In the genomic region with DNA sequence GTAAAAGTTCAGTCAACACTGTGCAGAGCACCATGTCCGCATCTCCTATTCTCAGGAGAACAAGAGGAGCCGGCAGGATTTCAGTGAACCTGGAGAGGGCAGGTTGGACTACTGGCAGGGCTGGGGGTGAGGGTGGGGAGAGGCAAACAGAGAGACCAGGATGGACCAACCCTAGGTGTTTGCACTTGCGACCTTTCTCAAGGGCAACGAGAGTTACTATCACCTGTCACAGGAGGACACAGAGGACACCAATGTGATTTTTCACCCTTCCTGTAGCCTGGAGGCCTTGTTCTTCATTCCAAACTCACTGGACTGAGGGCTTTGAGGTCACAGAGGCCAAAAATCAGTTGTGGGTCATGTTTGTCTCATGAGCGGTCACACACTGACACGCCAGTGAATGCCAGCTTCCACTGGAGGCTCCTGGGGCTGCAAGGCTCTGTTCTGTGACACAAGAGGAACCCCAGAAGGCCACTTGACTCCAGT, we compare ENCODE assay signal across 11 cellular contexts.
"Had no signal": no experiment of that assay in that cellular context is flagged by ENCODE, and none has a peak within 500 bp of the region (broad histone marks: within the 10 kb centered on the region; RNA-seq: fewer than 3 reads in every experiment).

No MANE protein-coding gene starts in this region.

- H3K27ac ChIP-seq: left ventricle myocardium inferior, SK-N-MC, WERI-Rb-1 had no signal

- DNase-seq: activated CD4-positive, alpha-beta T cell treated with anti-CD3 and anti-CD28 coated beads for 48 hours; activated T-cell treated with anti-CD3 and anti-CD28 coated beads for 4 hours; amniotic stem cell; dermis blood vessel endothelial cell; left ventricle myocardium inferior; right cardiac atrium; T-helper 1 cell; WERI-Rb-1 had no signal

- H3K4me3 ChIP-seq: left ventricle myocardium inferior, SK-N-MC had no signal

- H3K36me3 ChIP-seq: left ventricle myocardium inferior, WERI-Rb-1 had no signal

- ATAC-seq: activated T-helper 17 cell treated with anti-CD3 and anti-CD28 coated beads, Interleukin-2, amount 50 U/mL, for 72 hours; right cardiac atrium; stimulated activated memory B cell treated with anti-CD40 and anti-IgM and Interleukin-4, amounts not matched to agents 10 μg/mL and 1 μg/mL and 100 μg/mL, for 72 hours had no signal
